In the genomic region with DNA sequence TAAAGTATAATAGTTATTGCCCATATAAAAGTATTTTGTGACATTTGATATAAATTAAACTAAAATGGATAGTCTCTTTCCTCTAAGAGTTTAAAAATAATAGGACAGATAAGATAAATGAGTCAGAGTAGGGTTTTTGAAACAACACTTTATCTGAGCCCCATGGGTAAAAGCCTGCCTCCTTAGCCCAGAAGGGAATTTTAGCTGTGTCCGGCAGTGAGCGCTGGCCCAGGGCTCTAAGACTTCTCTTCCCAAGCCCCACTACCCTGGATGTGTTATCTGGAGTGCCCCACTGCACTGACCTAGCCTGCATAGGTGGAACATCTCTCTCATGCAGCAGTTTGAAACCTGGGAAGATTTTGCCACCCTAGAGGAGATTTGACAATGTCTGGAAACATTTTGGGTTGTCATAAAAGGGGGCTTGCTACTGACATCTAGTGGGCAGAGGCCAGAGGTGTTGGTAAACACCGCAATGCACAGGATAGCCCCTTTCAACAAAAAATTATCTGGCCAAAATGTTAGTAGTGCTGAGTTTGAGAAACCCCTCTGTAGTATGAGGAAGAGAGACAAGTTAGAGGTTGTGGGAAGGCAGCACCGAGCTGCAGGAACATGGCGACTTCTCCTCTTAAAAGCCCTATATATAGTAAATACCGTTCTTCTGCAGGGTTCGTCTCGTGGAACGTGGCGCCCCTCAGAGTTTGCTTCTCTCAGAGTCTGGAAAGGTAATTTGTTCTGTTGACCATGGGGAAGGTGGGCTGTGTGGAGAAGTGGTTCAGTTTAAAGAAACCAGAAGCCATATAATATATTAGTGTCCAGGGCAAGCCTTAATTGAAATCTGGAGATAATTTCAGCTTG, we compare ENCODE assay signal across 8 cellular contexts. TPM values are rescaled to one million over a fixed set of nuclear protein-coding genes. Genes with fewer than 3 reads are reported as not detected.
DNase-seq lines count a peak whose midpoint lies in the region; ATAC-seq and TF ChIP-seq lines count a peak whose summit lies in the region.

No MANE protein-coding gene starts in this region.

- no peak overlapping the region for H3K4me3 Mint-ChIP-seq in brain

- no peaks in the 10 kb centered on the region for H3K27me3 Mint-ChIP-seq in brain

- no peaks in the 10 kb centered on the region for H3K4me1 Mint-ChIP-seq in brain

- peaks cover 78% of the 10 kb centered on the region for H3K36me3 Mint-ChIP-seq in brain

- TF ChIP-seq CTCF in brain (conservative IDR thresholded peaks at IDR 0.05): peak; percentile 64 to 74

- no peak for ATAC-seq in activated CD4-positive, CD25-positive, alpha-beta regulatory T cell treated with anti-CD3 and anti-CD28 coated beads, Interleukin-2, amount 50 U/mL, for 24 hours
- ATAC-seq in HG03108 (IDR thresholded peaks at IDR 0.05; ENCODE audit: unreplicated experiment): no peak

- H3K27ac Mint-ChIP-seq in brain: peak overlapping the region in 4 of 5 experiments; percentile 45 to 88 (median 71)

- H3K9me3 Mint-ChIP-seq in brain: no peaks in the 10 kb centered on the region

- DNase-seq in stimulated activated CD4-positive, alpha-beta T cell treated with anti-CD3 and anti-CD28 coated beads, Interleukin-15, amount 100 ng/mL, for 24 hours: peak; percentile 20
- DNase-seq in stimulated activated CD4-positive, alpha-beta T cell treated with anti-CD3 and anti-CD28 coated beads, Interleukin-1b, Interleukin-23, amount 100 ng/mL, for 48 hours: no peak
- peak; percentile 7 for DNase-seq in NCI-H2171 (lab: John Stamatoyannopoulos, UW)
- peak; percentile 74 for DNase-seq in left kidney (ENCODE audit: low read depth, low spot score)
- DNase-seq in NCI-H526 treated with DMSO at 0.1 percent for 48 hours (lab: John Stamatoyannopoulos, UW): no peak

RNA-seq across cellular contexts. Expression of a gene that starts 29.3 kb away (rescaled TPM):
- 9.8 TPM for polyA plus RNA-seq in brain (ENCODE audit: insufficient read depth, low read depth, low replicate concordance)

Comparison
In these comparisons a context has a peak if more than half of its experiments do, and no peak if none do; other contexts are left out.
1. DNase-seq: peak in stimulated activated CD4-positive, alpha-beta T cell treated with anti-CD3 and anti-CD28 coated beads, Interleukin-15, amount 100 ng/mL, for 24 hours (single experiment), NCI-H2171 (single experiment) and left kidney (single experiment); none in stimulated activated CD4-positive, alpha-beta T cell treated with anti-CD3 and anti-CD28 coated beads, Interleukin-1b, Interleukin-23, amount 100 ng/mL, for 48 hours (single experiment) and NCI-H526 treated with DMSO at 0.1 percent for 48 hours (single experiment).